Comparison of ENCODE assay signal across 15 cellular contexts in the genomic region with DNA sequence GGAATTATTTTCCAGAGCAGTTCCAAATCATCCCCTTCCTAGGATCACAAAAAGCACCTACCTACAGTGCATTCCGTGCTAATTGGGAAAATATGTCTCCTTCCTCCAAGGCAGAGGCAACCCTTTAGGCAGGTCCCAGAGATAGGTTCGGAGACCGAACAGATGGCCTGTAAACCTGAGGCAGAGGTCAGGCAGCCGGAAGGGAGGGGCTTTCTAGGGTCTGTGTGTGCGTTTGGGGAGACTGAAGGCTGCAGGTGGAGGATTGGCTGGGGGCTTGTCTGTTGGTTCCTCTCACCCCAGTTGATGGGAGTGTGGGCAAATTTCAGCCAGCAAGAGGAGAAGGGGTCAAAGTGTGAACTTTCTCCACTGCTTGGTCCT. TPM values are rescaled to one million over a fixed set of nuclear protein-coding genes. Genes with fewer than 3 reads are reported as not detected.
DNase-seq lines count a peak whose midpoint lies in the region; FAIRE-seq and TF ChIP-seq lines count a peak whose summit lies in the region.
"Had no signal": no experiment of that assay in that cellular context is flagged by ENCODE, and none has a peak within 500 bp of the region (broad histone marks: within the 10 kb centered on the region; RNA-seq: fewer than 3 reads in every experiment).

No MANE protein-coding gene starts in this region.

- DNase-seq in NT2/D1 (ENCODE audit: low read depth, low spot score): no peak
- no peak for DNase-seq in RCC 7860 (ENCODE audit: low spot score)
- no peak for DNase-seq in retina
- DNase-seq in sigmoid colon: no peak
- DNase-seq: GOT3, NCI-H146, SW 1271 had no signal

- no peak overlapping the region for H3K4me3 ChIP-seq in BLaER1 treated with 17β-estradiol and CSF1 and Interleukin-3, amounts not matched to agents 10 nM and 100 nM
- H3K4me3 ChIP-seq in NT2/D1 (ENCODE audit: insufficient read length, low read depth): peak overlapping the region; percentile 51
- peak overlapping the region; percentile 72 for H3K4me3 ChIP-seq in iPS-18c (ENCODE audit: insufficient read depth, low read depth, low read length)
- H3K4me3 ChIP-seq in sigmoid colon: no peak overlapping the region
- H3K4me3 ChIP-seq: prostate gland had no signal

- H4K20me1 ChIP-seq in BLaER1 treated with 17β-estradiol and CSF1 and Interleukin-3, amounts not matched to agents 10 nM and 100 nM: peaks cover 0 to 57% (median 0%) of the 10 kb centered on the region in 11 experiments; a peak in 7 of 22 replicates

- no peak for TF ChIP-seq POLR2A in sigmoid colon (IDR thresholded peaks at IDR 0.05)

- peak overlapping the region in 10 of 11 experiments; percentile 19 to 100 (median 52); a peak in 13 of 22 replicates for H3K4me2 ChIP-seq in BLaER1 treated with 17β-estradiol and CSF1 and Interleukin-3, amounts not matched to agents 10 nM and 100 nM

- peaks cover 49 to 100% (median 77%) of the 10 kb centered on the region in 10 experiments for H3K4me1 ChIP-seq in BLaER1 treated with 17β-estradiol and CSF1 and Interleukin-3, amounts not matched to agents 10 nM and 100 nM
- H3K4me1 ChIP-seq in NT2/D1 (ENCODE audit: insufficient read depth, insufficient read length) (peaks cover 6% of the 10 kb centered on the region), sigmoid colon (peaks cover 0 to 16% (median 13%) of the 10 kb centered on the region in 4 donors)

- FAIRE-seq in RCC 7860 (lab: Jason Lieb, UNC): no peak
- FAIRE-seq: endometrium, GM18507 had no signal

- TF ChIP-seq EP300 in sigmoid colon (IDR thresholded peaks at IDR 0.05): no peak

- TF ChIP-seq CTCF in sigmoid colon (IDR thresholded peaks at IDR 0.05): no peak

- H3K27ac ChIP-seq in BLaER1 treated with 17β-estradiol and CSF1 and Interleukin-3, amounts not matched to agents 10 nM and 100 nM: peak overlapping the region in 1 of 11 experiments; percentile 12; a peak in 3 of 22 replicates
- peak overlapping the region in 1 of 4 donors; percentile 29 for H3K27ac ChIP-seq in sigmoid colon
- H3K27ac ChIP-seq: prostate gland had no signal

- H3K27me3 ChIP-seq in BLaER1 treated with 17β-estradiol and CSF1 and Interleukin-3, amounts not matched to agents 10 nM and 100 nM: no peaks in the 10 kb centered on the region
- H3K27me3 ChIP-seq in NT2/D1 (ENCODE audit: insufficient read depth, insufficient read length) (peaks cover 76% of the 10 kb centered on the region), sigmoid colon (peaks cover 6 to 34% (median 31%) of the 10 kb centered on the region in 3 donors)

- peaks cover 53 to 82% (median 65%) of the 10 kb centered on the region in 11 experiments for H3K36me3 ChIP-seq in BLaER1 treated with 17β-estradiol and CSF1 and Interleukin-3, amounts not matched to agents 10 nM and 100 nM
- H3K36me3 ChIP-seq in NT2/D1 (ENCODE audit: insufficient read depth, insufficient read length, low read length) (no peaks in the 10 kb centered on the region), sigmoid colon (no peaks in the 10 kb centered on the region)
- H3K36me3 ChIP-seq: gastroesophageal sphincter, prostate gland had no signal

- 0 out of 22 replicates have a peak overlapping the region, but pooled peaks of 1 of the 11 experiments have one; percentile 5 for H3K9ac ChIP-seq in BLaER1 treated with 17β-estradiol and CSF1 and Interleukin-3, amounts not matched to agents 10 nM and 100 nM
- peak overlapping the region; percentile 70 for H3K9ac ChIP-seq in NT2/D1 (ENCODE audit: insufficient read length, low read depth)

- 66 to 80% methylated on average over 5 of the region's 5 CpGs for WGBS in sigmoid colon, 2 donors

- intact Hi-C loops in sigmoid colon (cut with DNase I): loop anchor here (1.0 kb wide), 1 partner anchor 28 kb away; no protein-coding TSS in a partner anchor

- no peaks in the 10 kb centered on the region for H3K9me3 ChIP-seq in BLaER1 treated with 17β-estradiol and CSF1 and Interleukin-3, amounts not matched to agents 10 nM and 100 nM (replicated peaks in 1 of 11)
- H3K9me3 ChIP-seq in NT2/D1 (ENCODE audit: insufficient read depth, low read length): no peaks in the 10 kb centered on the region
- no peaks in the 10 kb centered on the region for H3K9me3 ChIP-seq in iPS-18c (ENCODE audit: control insufficient read depth, insufficient read depth, low read length)
- H3K9me3 ChIP-seq in sigmoid colon: no peaks in the 10 kb centered on the region
- H3K9me3 ChIP-seq: gastroesophageal sphincter, prostate gland had no signal

RNA-seq across cellular contexts. Expression of a gene that starts 7.1 kb away (rescaled TPM):
- 1 to 10 TPM in 3 of 4 donors, under 1 TPM in 1; 0.71 to 3.3 (median 1.9) TPM for total RNA-seq in sigmoid colon
- 10 to 100 TPM in 1 of 3 donors, 1 to 10 TPM in 2; 3.7 to 48.7 (median 6.0) TPM for polyA plus RNA-seq in sigmoid colon

RNA-seq across cellular contexts. Expression of a gene that starts 19.0 kb away (rescaled TPM):
- total RNA-seq in sigmoid colon: 10 to 100 TPM in 3 of 4 donors, 1 to 10 TPM in 1; 5.6 to 25.2 (median 13.8) TPM
- polyA plus RNA-seq in sigmoid colon: 10 to 100 TPM in 1 of 3 donors, 1 to 10 TPM in 2; 6.2 to 36.5 (median 8.4) TPM

RNA-seq across cellular contexts. Expression of a gene that starts 28.5 kb away (rescaled TPM):
- 1 to 10 TPM in 3 of 4 donors, under 1 TPM in 1; 0.83 to 6.8 (median 1.5) TPM for total RNA-seq in sigmoid colon
- polyA plus RNA-seq in sigmoid colon: 10 to 100 TPM in 1 of 3 donors, 1 to 10 TPM in 1, under 1 TPM in 1; 0.60 to 10.6 (median 2.1) TPM

RNA-seq across cellular contexts. Expression of a gene that starts 53.4 kb away (rescaled TPM):
- total RNA-seq in sigmoid colon: 10 to 100 TPM; 10.7 to 14.9 (median 12.4) TPM
- 1 to 10 TPM; 1.2 to 3.2 (median 2.1) TPM for polyA plus RNA-seq in sigmoid colon

RNA-seq across cellular contexts. Expression of a gene that starts 57.8 kb away (rescaled TPM):
- total RNA-seq in sigmoid colon: not detected
- polyA plus RNA-seq in sigmoid colon: not detected
- total RNA-seq: gastroesophageal sphincter, mucosa of gallbladder, NCI-H460 had no signal

Comparison
In these comparisons a context has a peak if more than half of its experiments do, and no peak if none do; other contexts are left out.
1. H3K4me3 ChIP-seq: peak in NT2/D1 (single experiment) and iPS-18c (single experiment); none in BLaER1 treated with 17β-estradiol and CSF1 and Interleukin-3, amounts not matched to agents 10 nM and 100 nM (0 of 10) and sigmoid colon (0 of 4).